Comparison of ENCODE assay signal across 8 cellular contexts in genomic region chr10:12221323-12222298, GRCh38. TPM values are rescaled to one million over a fixed set of nuclear protein-coding genes. Genes with fewer than 3 reads are reported as not detected.
DNase-seq lines count a peak whose midpoint lies in the region; ATAC-seq, FAIRE-seq and TF ChIP-seq lines count a peak whose summit lies in the region.

No MANE protein-coding gene starts in this region.

- H3K9ac ChIP-seq in HUES6 (ENCODE audit: low read length) = no peak overlapping the region

- DNase-seq in Caki2 (ENCODE audit: low read depth) = peak; percentile 74
- DNase-seq in bronchial epithelial cell (ENCODE audit: low read depth) = peak; percentile 44
- DNase-seq in left kidney (ENCODE audit: low read depth, low spot score) = peak; percentile 9
- no peak for DNase-seq in inferior parietal cortex (ENCODE audit: extremely low spot score)
- DNase-seq in GM12892 (ENCODE audit: insufficient read length) = no peak
- DNase-seq in activated CD4-positive, alpha-beta T cell treated with anti-CD3 and anti-CD28 coated beads for 48 hours = no peak

- H3K36me3 ChIP-seq in HUES6 (ENCODE audit: control insufficient read depth, insufficient read depth, low read length) = peaks cover 75% of the 10 kb centered on the region
- peaks cover 5% of the 10 kb centered on the region for H3K36me3 ChIP-seq in bronchial epithelial cell (ENCODE audit: control insufficient read depth, insufficient read depth, low read length)

- no peak for TF ChIP-seq CTCF in bronchial epithelial cell (IDR thresholded peaks at IDR 0.05; ENCODE audit: insufficient read depth, low read length, severe bottlenecking)

- TF ChIP-seq POLR2A in GM12892 (IDR thresholded peaks at IDR 0.05; ENCODE audit: low read depth, low read length) = no peak

- H3K4me3 ChIP-seq in HUES6 (ENCODE audit: low read depth, low read length) = no peak overlapping the region
- H3K4me3 ChIP-seq in bronchial epithelial cell (ENCODE audit: low read depth, low read length) = no peak overlapping the region

- in situ Hi-C loops in Caki2 (cut with HindIII; ENCODE audit: low pct_unique_long_range_greater_than_20kb, low sequenced_read_pairs) = no loop called here

- FAIRE-seq in bronchial epithelial cell (lab: Jason Lieb, UNC) (no peak), GM12892 (lab: Jason Lieb, UNC) (no peak)

- peak overlapping the region; percentile 14; the same call in 1 of the 2 replicates for H3K27ac ChIP-seq in HUES6 (ENCODE audit: low read depth, low read length)

- ATAC-seq in HG02840 (IDR thresholded peaks at IDR 0.05; ENCODE audit: low FRiP score, unreplicated experiment) = no peak

- H3K27me3 ChIP-seq in HUES6 (ENCODE audit: control insufficient read depth, insufficient read depth, low read length) = no peaks in the 10 kb centered on the region
- H3K27me3 ChIP-seq in bronchial epithelial cell (ENCODE audit: control insufficient read depth, insufficient read depth, low read length) = no peaks in the 10 kb centered on the region

- H3K9me3 ChIP-seq in HUES6 (ENCODE audit: control insufficient read depth, insufficient read depth, low read depth, low read length) = peaks cover 7% of the 10 kb centered on the region

- no peaks in the 10 kb centered on the region for H3K4me1 ChIP-seq in HUES6 (ENCODE audit: control insufficient read depth, insufficient read depth, low read length)

RNA-seq across cellular contexts. Expression of gene CDC123, which starts 25.6 kb away (rescaled TPM):
- 164 and 191 TPM in 2 replicates for total RNA-seq in Caki2 (2014; rRNA removed; shearing (Covaris generic); ENCODE audit: low replicate concordance)
- 88.5 and 106 TPM in 2 replicates for total RNA-seq in bronchial epithelial cell
- polyA plus RNA-seq in GM12892 (2012; ENCODE audit: missing spikeins) = 116 TPM

RNA-seq across cellular contexts. Expression of gene NUDT5, which starts 25.9 kb away (rescaled TPM):
- 157 and 168 TPM in 2 replicates for total RNA-seq in Caki2 (2014; rRNA removed; shearing (Covaris generic); ENCODE audit: low replicate concordance)
- 51.2 and 68.4 TPM in 2 replicates for total RNA-seq in bronchial epithelial cell
- 90.3 TPM for polyA plus RNA-seq in GM12892 (2012; ENCODE audit: missing spikeins)

Comparison
In these comparisons a context has a peak if more than half of its experiments do, and no peak if none do; other contexts are left out.
1. DNase-seq: peak in Caki2 (single experiment), bronchial epithelial cell (single experiment) and left kidney (single experiment); none in inferior parietal cortex (single experiment), GM12892 (single experiment) and activated CD4-positive, alpha-beta T cell treated with anti-CD3 and anti-CD28 coated beads for 48 hours (single experiment).